20 cellular contexts compared by ENCODE assay signal in the genomic region with DNA sequence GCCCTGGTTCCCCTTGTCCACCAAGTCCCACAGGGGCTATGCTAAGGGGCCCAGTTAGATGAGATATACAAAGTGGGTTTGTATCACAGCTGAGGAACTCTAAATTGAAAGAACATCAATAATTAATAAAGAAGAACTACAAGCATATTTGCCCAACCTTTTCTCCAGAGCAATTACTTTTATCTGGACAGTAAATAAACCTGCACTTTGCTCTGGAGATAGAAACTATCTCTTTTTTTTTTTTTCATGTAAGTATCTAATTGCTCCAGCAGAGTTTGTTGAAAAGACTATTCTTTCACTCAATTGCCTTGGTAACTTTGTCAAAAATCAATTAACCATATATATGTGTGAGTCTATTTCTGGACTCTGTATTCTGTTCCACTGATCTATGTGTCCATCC.
"Had no signal": no experiment of that assay in that cellular context is flagged by ENCODE, and none has a peak within 500 bp of the region (broad histone marks: within the 10 kb centered on the region; RNA-seq: fewer than 3 reads in every experiment).

No MANE protein-coding gene starts in this region.

- H3K4me3 ChIP-seq: esophagus muscularis mucosa, gastrocnemius medialis, heart right ventricle, right atrium auricular region, smooth muscle cell, suprapubic skin, thyroid gland, upper lobe of left lung, uterus had no signal

- H3K27me3 ChIP-seq: esophagus muscularis mucosa, gastrocnemius medialis, heart right ventricle, neutrophil, right atrium auricular region, suprapubic skin, thyroid gland, upper lobe of left lung, uterus had no signal

- H3K9me3 ChIP-seq: gastrocnemius medialis, neutrophil, suprapubic skin, thyroid gland, upper lobe of left lung, uterus had no signal

- DNase-seq: effector memory CD8-positive, alpha-beta T cell; gastrocnemius medialis; heart right ventricle; immature natural killer cell; left ventricle myocardium superior; mesendoderm; naive B cell; nephron progenitor cell; stimulated activated CD4-positive, alpha-beta T cell treated with anti-CD3 and anti-CD28 coated beads, Interleukin-2, amount 100 ng/mL, for 48 hours; stimulated activated naive CD8-positive, alpha-beta T cell treated with anti-CD3 and anti-CD28 coated beads, Interleukin-15, Interleukin-2, amounts not matched to agents 100 U/mL and 50 U/mL, for 24 hours; thyroid gland; upper lobe of left lung; uterus had no signal

- H3K36me3 ChIP-seq: esophagus muscularis mucosa, gastrocnemius medialis, heart right ventricle, neutrophil, right atrium auricular region, suprapubic skin, thyroid gland, upper lobe of left lung, uterus had no signal

- H3K36me3 Mint-ChIP-seq: immature natural killer cell, naive B cell had no signal

- H3K4me2 ChIP-seq: smooth muscle cell had no signal

- H3K27me3 Mint-ChIP-seq: dendritic cell treated with granulocyte-macrophage colony-stimulating factor and Interleukin-4, amounts not matched to agents 40 ng/mL and 50 ng/mL, for 4 days; effector memory CD8-positive, alpha-beta T cell had no signal

- H3K27ac ChIP-seq: epithelial cell of prostate, esophagus muscularis mucosa, gastrocnemius medialis, heart right ventricle, neutrophil, right atrium auricular region, suprapubic skin, thyroid gland, upper lobe of left lung, uterus had no signal

- H3K4me3 Mint-ChIP-seq: dendritic cell treated with granulocyte-macrophage colony-stimulating factor and Interleukin-4, amounts not matched to agents 40 ng/mL and 50 ng/mL, for 4 days; effector memory CD8-positive, alpha-beta T cell; immature natural killer cell; naive B cell; nephron progenitor cell had no signal

- H3K27ac Mint-ChIP-seq: dendritic cell treated with granulocyte-macrophage colony-stimulating factor and Interleukin-4, amounts not matched to agents 40 ng/mL and 50 ng/mL, for 4 days; effector memory CD8-positive, alpha-beta T cell; immature natural killer cell; naive B cell; nephron progenitor cell had no signal

- H3K4me1 Mint-ChIP-seq: immature natural killer cell had no signal

- H3K9me3 Mint-ChIP-seq: effector memory CD8-positive, alpha-beta T cell; immature natural killer cell had no signal

- ATAC-seq: effector memory CD8-positive, alpha-beta T cell; gastrocnemius medialis; heart right ventricle; left ventricle myocardium superior; stimulated activated naive CD8-positive, alpha-beta T cell treated with anti-CD3 and anti-CD28 coated beads, Interleukin-15, Interleukin-2, amounts not matched to agents 100 U/mL and 50 U/mL, for 24 hours had no signal

- H3K4me1 ChIP-seq: uterus had no signal
